7 cellular contexts compared by ENCODE assay signal in genomic region chr4:51253-51652, GRCh38.
DNase-seq lines count a peak whose midpoint lies in the region; ATAC-seq and TF ChIP-seq lines count a peak whose summit lies in the region.
"Not testable (repeated sequence)": the region's sequence is repeated elsewhere in the genome, so short reads cannot be mapped to it uniquely, and the experiment has no call there.

No MANE protein-coding gene starts in this region.

- H3K36me3 ChIP-seq in DOHH2 (ENCODE audit: control insufficient read depth, low read length); MM.1S (replicated peaks; ENCODE audit: insufficient read depth, low read length): not testable (repeated sequence)

- not testable (repeated sequence) for H3K9me2 ChIP-seq in DOHH2 (replicated peaks; ENCODE audit: control insufficient read depth, low read length); MM.1S (replicated peaks; ENCODE audit: insufficient read depth, low read length)

- TF ChIP-seq CTCF in DOHH2 (IDR thresholded peaks at IDR 0.05; ENCODE audit: low read depth, low read length, poor library complexity, severe bottlenecking); MM.1S (IDR thresholded peaks at IDR 0.05; ENCODE audit: low read length): not testable (repeated sequence)

- peak; percentile 24 for ATAC-seq in GM19351 (IDR thresholded peaks at IDR 0.05; ENCODE audit: unreplicated experiment)
- ATAC-seq in GM21723 (IDR thresholded peaks at IDR 0.05; ENCODE audit: unreplicated experiment) = peak; percentile 6
- ATAC-seq in HG02970 (IDR thresholded peaks at IDR 0.05; ENCODE audit: low FRiP score, unreplicated experiment) = peak; percentile 5
- ATAC-seq in HG03342 (IDR thresholded peaks at IDR 0.05; ENCODE audit: unreplicated experiment) = peak; percentile 17

- H3K4me1 ChIP-seq in DOHH2 (ENCODE audit: control insufficient read depth, low read length) = peaks cover 13% of the 10 kb centered on the region
- H3K4me1 ChIP-seq in MM.1S (ENCODE audit: low read length) = not testable (repeated sequence)

- not testable (repeated sequence) for H2AFZ ChIP-seq in MM.1S (ENCODE audit: low read length)

- H3K9me3 ChIP-seq in DOHH2 (ENCODE audit: control insufficient read depth, insufficient read depth, low read length); MM.1S (replicated peaks; ENCODE audit: insufficient read depth, low read length): not testable (repeated sequence)

- H3K27me3 ChIP-seq in DOHH2 (ENCODE audit: control insufficient read depth, low read length); MM.1S (replicated peaks; ENCODE audit: insufficient read depth, low read length): not testable (repeated sequence)

- H3K4me2 ChIP-seq in DOHH2 (ENCODE audit: low read length) = peak overlapping the region; percentile 62
- not testable (repeated sequence) for H3K4me2 ChIP-seq in MM.1S (ENCODE audit: low read depth, low read length)

- DNase-seq in MM.1S = not testable (repeated sequence)
- peak; percentile 4 for DNase-seq in SW480 (ENCODE audit: low spot score)

- peak overlapping the region; percentile 58 for H3K4me3 ChIP-seq in DOHH2 (ENCODE audit: low read length)
- H3K4me3 ChIP-seq in MM.1S (ENCODE audit: low read length) = not testable (repeated sequence)

- H3F3A ChIP-seq in DOHH2 (ENCODE audit: control insufficient read depth, insufficient read depth); MM.1S (ENCODE audit: insufficient read depth, low read length): not testable (repeated sequence)

- not testable (repeated sequence) for H3K9ac ChIP-seq in MM.1S (ENCODE audit: low read length)

- not testable (repeated sequence) for H4K20me1 ChIP-seq in DOHH2 (ENCODE audit: control insufficient read depth, insufficient read depth, low read depth, low read length); MM.1S (ENCODE audit: insufficient read depth, low read length)

- H3K79me2 ChIP-seq in DOHH2 (ENCODE audit: control insufficient read depth, low read length); MM.1S (ENCODE audit: low read length): not testable (repeated sequence)

- H3K27ac ChIP-seq in DOHH2 (ENCODE audit: low read depth, low read length) (peak overlapping the region; percentile 77), MM.1S (ENCODE audit: low read length) (peak overlapping the region; percentile 37)
